ENCODE assay signal across 1 cellular context in the genomic region with DNA sequence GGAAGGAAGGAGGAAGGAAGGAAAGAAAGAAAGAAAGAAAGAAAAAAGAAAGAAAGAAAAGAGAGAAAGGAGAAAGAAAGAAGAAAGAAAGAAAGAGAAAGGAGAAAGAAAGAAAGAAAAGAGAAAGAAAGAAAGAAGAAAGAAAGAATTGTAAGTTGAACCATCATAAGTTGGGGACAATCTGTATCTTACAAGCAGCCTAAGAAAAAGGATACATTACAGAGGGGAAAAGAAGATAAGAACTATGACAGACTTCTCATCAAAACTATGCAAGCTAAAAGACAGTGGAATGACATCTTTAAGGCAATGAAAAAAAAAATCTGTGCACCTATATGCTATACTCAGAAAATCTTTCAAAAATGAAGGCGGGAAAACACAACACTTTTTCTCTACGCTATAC.
TF ChIP-seq lines count a peak whose summit lies in the region.

No MANE protein-coding gene starts in this region.

TF ChIP-seq in GM12878, 131 proteins besides CTCF, POLR2A, EP300 and RAD21 (continued from another document):
- TF ChIP-seq, protein P1, sequence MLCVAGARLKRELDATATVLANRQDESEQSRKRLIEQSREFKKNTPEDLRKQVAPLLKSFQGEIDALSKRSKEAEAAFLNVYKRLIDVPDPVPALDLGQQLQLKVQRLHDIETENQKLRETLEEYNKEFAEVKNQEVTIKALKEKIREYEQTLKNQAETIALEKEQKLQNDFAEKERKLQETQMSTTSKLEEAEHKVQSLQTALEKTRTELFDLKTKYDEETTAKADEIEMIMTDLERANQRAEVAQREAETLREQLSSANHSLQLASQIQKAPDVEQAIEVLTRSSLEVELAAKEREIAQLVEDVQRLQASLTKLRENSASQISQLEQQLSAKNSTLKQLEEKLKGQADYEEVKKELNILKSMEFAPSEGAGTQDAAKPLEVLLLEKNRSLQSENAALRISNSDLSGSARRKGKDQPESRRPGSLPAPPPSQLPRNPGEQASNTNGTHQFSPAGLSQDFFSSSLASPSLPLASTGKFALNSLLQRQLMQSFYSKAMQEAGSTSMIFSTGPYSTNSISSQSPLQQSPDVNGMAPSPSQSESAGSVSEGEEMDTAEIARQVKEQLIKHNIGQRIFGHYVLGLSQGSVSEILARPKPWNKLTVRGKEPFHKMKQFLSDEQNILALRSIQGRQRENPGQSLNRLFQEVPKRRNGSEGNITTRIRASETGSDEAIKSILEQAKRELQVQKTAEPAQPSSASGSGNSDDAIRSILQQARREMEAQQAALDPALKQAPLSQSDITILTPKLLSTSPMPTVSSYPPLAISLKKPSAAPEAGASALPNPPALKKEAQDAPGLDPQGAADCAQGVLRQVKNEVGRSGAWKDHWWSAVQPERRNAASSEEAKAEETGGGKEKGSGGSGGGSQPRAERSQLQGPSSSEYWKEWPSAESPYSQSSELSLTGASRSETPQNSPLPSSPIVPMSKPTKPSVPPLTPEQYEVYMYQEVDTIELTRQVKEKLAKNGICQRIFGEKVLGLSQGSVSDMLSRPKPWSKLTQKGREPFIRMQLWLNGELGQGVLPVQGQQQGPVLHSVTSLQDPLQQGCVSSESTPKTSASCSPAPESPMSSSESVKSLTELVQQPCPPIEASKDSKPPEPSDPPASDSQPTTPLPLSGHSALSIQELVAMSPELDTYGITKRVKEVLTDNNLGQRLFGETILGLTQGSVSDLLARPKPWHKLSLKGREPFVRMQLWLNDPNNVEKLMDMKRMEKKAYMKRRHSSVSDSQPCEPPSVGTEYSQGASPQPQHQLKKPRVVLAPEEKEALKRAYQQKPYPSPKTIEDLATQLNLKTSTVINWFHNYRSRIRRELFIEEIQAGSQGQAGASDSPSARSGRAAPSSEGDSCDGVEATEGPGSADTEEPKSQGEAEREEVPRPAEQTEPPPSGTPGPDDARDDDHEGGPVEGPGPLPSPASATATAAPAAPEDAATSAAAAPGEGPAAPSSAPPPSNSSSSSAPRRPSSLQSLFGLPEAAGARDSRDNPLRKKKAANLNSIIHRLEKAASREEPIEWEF (IDR thresholded peaks at IDR 0.05; ENCODE audit: insufficient replicate concordance, low read depth, low read length), result no peak
- TF ChIP-seq, protein P2, sequence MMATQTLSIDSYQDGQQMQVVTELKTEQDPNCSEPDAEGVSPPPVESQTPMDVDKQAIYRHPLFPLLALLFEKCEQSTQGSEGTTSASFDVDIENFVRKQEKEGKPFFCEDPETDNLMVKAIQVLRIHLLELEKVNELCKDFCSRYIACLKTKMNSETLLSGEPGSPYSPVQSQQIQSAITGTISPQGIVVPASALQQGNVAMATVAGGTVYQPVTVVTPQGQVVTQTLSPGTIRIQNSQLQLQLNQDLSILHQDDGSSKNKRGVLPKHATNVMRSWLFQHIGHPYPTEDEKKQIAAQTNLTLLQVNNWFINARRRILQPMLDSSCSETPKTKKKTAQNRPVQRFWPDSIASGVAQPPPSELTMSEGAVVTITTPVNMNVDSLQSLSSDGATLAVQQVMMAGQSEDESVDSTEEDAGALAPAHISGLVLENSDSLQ (IDR thresholded peaks at IDR 0.05), result 0 out of 2 replicates have a peak, but pooled peaks have one; percentile 14
- TF ChIP-seq ZNF384 (IDR thresholded peaks at IDR 0.05; ENCODE audit: borderline replicate concordance, low read depth, low read length) (0 out of 2 replicates have a peak, but pooled peaks have one; percentile 26), CBX5 (IDR thresholded peaks at IDR 0.05; ENCODE audit: low read depth) (peak; percentile 98), SIN3A (IDR thresholded peaks at IDR 0.05; ENCODE audit: low read depth, low read length) (no peak)
TF ChIP-seq in GM12878: peak in this region for 7.
